9 cellular contexts compared by ENCODE assay signal in genomic region chr12:32536000-32536345, GRCh38.
DNase-seq lines count a peak whose midpoint lies in the region; TF ChIP-seq lines count a peak whose summit lies in the region.
"Had no signal": no experiment of that assay in that cellular context is flagged by ENCODE, and none has a peak within 500 bp of the region (broad histone marks: within the 10 kb centered on the region; RNA-seq: fewer than 3 reads in every experiment).

No MANE protein-coding gene starts in this region.

- H3K27ac Mint-ChIP-seq in activated T-helper 2 cell treated with anti-CD3 and anti-CD28 coated beads, Interferon-gamma antibody, Interleukin-2, Interleukin-4, amounts not matched to agents 10 μg/mL and 5 μg/mL and 100 μg/mL, durations not matched to agents 14 hours and 24 hours and 36 hours, result no peak overlapping the region

- no peak for TF ChIP-seq POLR2A in erythroblast (IDR thresholded peaks at IDR 0.05; ENCODE audit: low read length)
- no peak for TF ChIP-seq POLR2A in Peyer's patch (IDR thresholded peaks at IDR 0.05)

- peak; percentile 56 for DNase-seq in adipocyte (ENCODE audit: low read depth)
- no peak for DNase-seq in fibroblast of the aortic adventitia (ENCODE audit: low read depth)
- no peak for DNase-seq in erythroblast (lab: John Stamatoyannopoulos, UW)
- DNase-seq in Peyer's patch, result no peak
- no peak for DNase-seq in CD1c-positive myeloid dendritic cell (ENCODE audit: extremely low spot score)
- no peak for DNase-seq in activated T-helper 2 cell treated with anti-CD3 and anti-CD28 coated beads, Interferon-gamma antibody, Interleukin-2, Interleukin-4, amounts not matched to agents 10 μg/mL and 5 μg/mL and 100 μg/mL, durations not matched to agents 14 hours and 24 hours and 36 hours (ENCODE audit: low spot score)

- no peaks in the 10 kb centered on the region for H3K9me3 ChIP-seq in BLaER1
- H3K9me3 ChIP-seq in adipocyte (ENCODE audit: control insufficient read depth, low read length), result no peaks in the 10 kb centered on the region
- H3K9me3 ChIP-seq in skeletal muscle tissue (ENCODE audit: control insufficient read depth in 3 of 3, low read length in 3 of 3), result no peaks in the 10 kb centered on the region
- H3K9me3 ChIP-seq in Peyer's patch, result no peaks in the 10 kb centered on the region

- intact Hi-C loops in activated T-helper 2 cell treated with anti-CD3 and anti-CD28 coated beads, Interferon-gamma antibody, Interleukin-2, Interleukin-4, amounts not matched to agents 10 μg/mL and 5 μg/mL and 100 μg/mL, durations not matched to agents 14 hours and 24 hours and 36 hours (cut with micrococcal nuclease), result no loop called here

- peak overlapping the region; percentile 62 for H3K4me2 ChIP-seq in BLaER1

- TF ChIP-seq CTCF in fibroblast of the aortic adventitia (IDR thresholded peaks at IDR 0.05; ENCODE audit: insufficient read depth, low read length) (no peak), Peyer's patch (IDR thresholded peaks at IDR 0.05) (no peak)

- peaks cover 41% of the 10 kb centered on the region for H3K27me3 Mint-ChIP-seq in activated T-helper 2 cell treated with anti-CD3 and anti-CD28 coated beads, Interferon-gamma antibody, Interleukin-2, Interleukin-4, amounts not matched to agents 10 μg/mL and 5 μg/mL and 100 μg/mL, durations not matched to agents 14 hours and 24 hours and 36 hours (ENCODE audit: low read depth)

- no peaks in the 10 kb centered on the region for H3K9me3 Mint-ChIP-seq in activated T-helper 2 cell treated with anti-CD3 and anti-CD28 coated beads, Interferon-gamma antibody, Interleukin-2, Interleukin-4, amounts not matched to agents 10 μg/mL and 5 μg/mL and 100 μg/mL, durations not matched to agents 14 hours and 24 hours and 36 hours

- H3K36me3 Mint-ChIP-seq in activated T-helper 2 cell treated with anti-CD3 and anti-CD28 coated beads, Interferon-gamma antibody, Interleukin-2, Interleukin-4, amounts not matched to agents 10 μg/mL and 5 μg/mL and 100 μg/mL, durations not matched to agents 14 hours and 24 hours and 36 hours (ENCODE audit: low read depth), result no peaks in the 10 kb centered on the region

- H3K4me1 ChIP-seq in BLaER1 (peaks cover 40% of the 10 kb centered on the region), adipocyte (ENCODE audit: control insufficient read depth, insufficient read depth, low read length) (peaks cover 45% of the 10 kb centered on the region), skeletal muscle tissue (ENCODE audit: control insufficient read depth in 3 of 3, insufficient read depth in 3 of 3, low read length in 3 of 3) (peaks cover 18 to 22% (median 20%) of the 10 kb centered on the region in 3 donors), Peyer's patch (peaks cover 0 to 15% (median 6%) of the 10 kb centered on the region in 4 donors)

- no peak overlapping the region for H3K4me3 Mint-ChIP-seq in activated T-helper 2 cell treated with anti-CD3 and anti-CD28 coated beads, Interferon-gamma antibody, Interleukin-2, Interleukin-4, amounts not matched to agents 10 μg/mL and 5 μg/mL and 100 μg/mL, durations not matched to agents 14 hours and 24 hours and 36 hours (ENCODE audit: low read depth)

- H3K36me3 ChIP-seq in BLaER1, result no peaks in the 10 kb centered on the region
- no peaks in the 10 kb centered on the region for H3K36me3 ChIP-seq in adipocyte (ENCODE audit: control insufficient read depth, insufficient read depth, low read length, severe bottlenecking)
- H3K36me3 ChIP-seq in skeletal muscle tissue (ENCODE audit: control insufficient read depth in 3 of 3, insufficient read depth in 3 of 3, low read length in 3 of 3), result no peaks in the 10 kb centered on the region
- no peaks in the 10 kb centered on the region for H3K36me3 ChIP-seq in Peyer's patch

- H3K4me3 ChIP-seq in BLaER1, result no peak overlapping the region
- H3K4me3 ChIP-seq in adipocyte (ENCODE audit: low read length), result peak overlapping the region; percentile 82
- peak overlapping the region; percentile 63 for H3K4me3 ChIP-seq in fibroblast of the aortic adventitia (ENCODE audit: low read depth, low read length)
- H3K4me3 ChIP-seq in skeletal muscle tissue (ENCODE audit: low read length in 3 of 3), result peak overlapping the region in 2 of 3 donors; percentile 66 to 72
- peak overlapping the region in 1 of 4 donors; percentile 41 for H3K4me3 ChIP-seq in Peyer's patch

- no peaks in the 10 kb centered on the region for H3K27me3 ChIP-seq in BLaER1
- H3K27me3 ChIP-seq in adipocyte (replicated peaks; ENCODE audit: control insufficient read depth, insufficient read depth, low read length), result no peaks in the 10 kb centered on the region
- H3K27me3 ChIP-seq in skeletal muscle tissue (ENCODE audit: control insufficient read depth in 3 of 3, insufficient read depth in 3 of 3, low read length in 3 of 3), result no peaks in the 10 kb centered on the region
- H3K27me3 ChIP-seq in Peyer's patch, result no peaks in the 10 kb centered on the region

- H4K20me1 ChIP-seq in BLaER1, result no peaks in the 10 kb centered on the region

- H3K27ac ChIP-seq in BLaER1, result no peak overlapping the region
- peak overlapping the region; percentile 57 for H3K27ac ChIP-seq in skeletal muscle tissue (ENCODE audit: low read depth, low read length)
- H3K27ac ChIP-seq in Peyer's patch, result peak overlapping the region in 2 of 4 donors; percentile 63 to 77
- H3K27ac ChIP-seq: C4-2B had no signal

- H3K9ac ChIP-seq in BLaER1 (no peak overlapping the region), adipocyte (ENCODE audit: low read length) (peak overlapping the region; percentile 92), skeletal muscle tissue (ENCODE audit: low read depth in 1 of 3, low read length in 3 of 3) (peak overlapping the region; percentile 7 to 55 (median 10))

- H3K4me1 Mint-ChIP-seq in activated T-helper 2 cell treated with anti-CD3 and anti-CD28 coated beads, Interferon-gamma antibody, Interleukin-2, Interleukin-4, amounts not matched to agents 10 μg/mL and 5 μg/mL and 100 μg/mL, durations not matched to agents 14 hours and 24 hours and 36 hours (ENCODE audit: low read depth), result peaks cover 14% of the 10 kb centered on the region
